8 cellular contexts compared by ENCODE assay signal in genomic region chr1:236524892-236525179, GRCh38. TPM values are rescaled to one million over a fixed set of nuclear protein-coding genes. Genes with fewer than 3 reads are reported as not detected.
DNase-seq lines count a peak whose midpoint lies in the region; ATAC-seq and TF ChIP-seq lines count a peak whose summit lies in the region.

No MANE protein-coding gene starts in this region.

- peak overlapping the region; percentile 97 for H3K27ac Mint-ChIP-seq in activated naive CD4-positive, alpha-beta T cell treated with anti-CD3 and anti-CD28 coated beads for 36 hours
- H3K27ac Mint-ChIP-seq in T-cell, result peak overlapping the region; percentile 98 to 99

- H3K4me1 ChIP-seq in right cardiac atrium (ENCODE audit: control insufficient read depth, insufficient read depth, low read length) (no peaks in the 10 kb centered on the region), stomach (peaks cover 4 to 30% (median 18%) of the 10 kb centered on the region in 4 donors)

- POLR2A ChIA-PET in T-cell (lab: Charles Lee), result no interaction called here

- ATAC-seq in T-cell (replicated peaks in 1 of 4) (no peak), right cardiac atrium (no peak), HG03139 (IDR thresholded peaks at IDR 0.05; ENCODE audit: unreplicated experiment) (no peak)

- peaks cover 12 to 33% (median 26%) of the 10 kb centered on the region in 4 donors for H3K36me3 ChIP-seq in stomach

- H3K27ac ChIP-seq in right cardiac atrium (ENCODE audit: low read length), result no peak overlapping the region
- peak overlapping the region in 4 of 5 donors; percentile 91 to 93 (median 92) for H3K27ac ChIP-seq in stomach

- H3K4me3 Mint-ChIP-seq in activated naive CD4-positive, alpha-beta T cell treated with anti-CD3 and anti-CD28 coated beads for 36 hours, result peak overlapping the region; percentile 96
- H3K4me3 Mint-ChIP-seq in T-cell, result peak overlapping the region; percentile 97 to 98 (median 98)

- H3K9me3 ChIP-seq in right cardiac atrium (ENCODE audit: control insufficient read depth, low read length), result no peaks in the 10 kb centered on the region
- H3K9me3 ChIP-seq in stomach, result no peaks in the 10 kb centered on the region

- H3K9me3 Mint-ChIP-seq in activated naive CD4-positive, alpha-beta T cell treated with anti-CD3 and anti-CD28 coated beads for 36 hours, result no peaks in the 10 kb centered on the region
- no peaks in the 10 kb centered on the region for H3K9me3 Mint-ChIP-seq in T-cell

- peak overlapping the region; percentile 71 for H3K4me3 ChIP-seq in right cardiac atrium (ENCODE audit: low read length)
- peak overlapping the region; percentile 68 to 99 (median 84) for H3K4me3 ChIP-seq in stomach

- WGBS in right cardiac atrium, result 7% methylated on average over 3 of the region's 3 CpGs
- 4 to 13% (median 7%) methylated on average over 3 of the region's 3 CpGs for WGBS in stomach, 5 donors

- intact Hi-C loops in activated naive CD4-positive, alpha-beta T cell treated with anti-CD3 and anti-CD28 coated beads for 36 hours (cut with micrococcal nuclease), result loop anchor here (1.0 to 10.0 kb wide), 6 partner anchors 9 to 1363 kb away; partner anchors contain the start of genes HEATR1, LYST, MTR and RBM34
- intact Hi-C loops in right cardiac atrium (cut with DNase I) (no loop called here), stomach (cut with DNase I; ENCODE audit: low total_unique reads) (no loop called here)

- no peak for DNase-seq in activated naive CD4-positive, alpha-beta T cell treated with anti-CD3 and anti-CD28 coated beads for 36 hours
- DNase-seq in activated naive CD4-positive, alpha-beta T cell (lab: John Stamatoyannopoulos, UW), result no peak
- DNase-seq in T-cell (no peak), right cardiac atrium (no peak), stomach (no peak), NCI-H446 (lab: John Stamatoyannopoulos, UW) (no peak)
- no peak for DNase-seq in activated CD4-positive, CD25-positive, alpha-beta regulatory T cell treated with anti-CD3 and anti-CD28 coated beads, Interleukin-2, amount 50 U/mL, for 72 hours

- TF ChIP-seq CTCF in stomach (IDR thresholded peaks at IDR 0.05), result no peak

- no peaks in the 10 kb centered on the region for H3K27me3 Mint-ChIP-seq in activated naive CD4-positive, alpha-beta T cell treated with anti-CD3 and anti-CD28 coated beads for 36 hours (ENCODE audit: low read depth)
- no peaks in the 10 kb centered on the region for H3K27me3 Mint-ChIP-seq in T-cell

- TF ChIP-seq EP300 in stomach (IDR thresholded peaks at IDR 0.05), result no peak

- no peaks in the 10 kb centered on the region for H3K27me3 ChIP-seq in right cardiac atrium (ENCODE audit: control insufficient read depth, insufficient read depth)
- H3K27me3 ChIP-seq in stomach, result no peaks in the 10 kb centered on the region

- no peak for TF ChIP-seq POLR2A in stomach (IDR thresholded peaks at IDR 0.05)

- peaks cover 13% of the 10 kb centered on the region for H3K4me1 Mint-ChIP-seq in activated naive CD4-positive, alpha-beta T cell treated with anti-CD3 and anti-CD28 coated beads for 36 hours (ENCODE audit: low read depth)
- peaks cover 37 to 46% (median 42%) of the 10 kb centered on the region in 3 donors for H3K4me1 Mint-ChIP-seq in T-cell

- H3K36me3 Mint-ChIP-seq in activated naive CD4-positive, alpha-beta T cell treated with anti-CD3 and anti-CD28 coated beads for 36 hours (ENCODE audit: low read depth), result peaks cover 20% of the 10 kb centered on the region
- peaks cover 22% of the 10 kb centered on the region for H3K36me3 Mint-ChIP-seq in T-cell

- CTCF ChIA-PET in activated naive CD4-positive, alpha-beta T cell treated with anti-CD3 and anti-CD28 coated beads for 36 hours (lab: Charles Lee), result interaction anchor here (0.8 to 1.1 kb wide), 2 partner anchors 9 to 11 kb away, joined by 3 to 5 read pairs; no protein-coding TSS in a partner anchor
- CTCF ChIA-PET in T-cell (lab: Charles Lee), result interaction anchor here in 1 of 2 donors (0.8 kb wide), 1 partner anchor 23 kb away, joined by 3 read pairs; no protein-coding TSS in a partner anchor

RNA-seq across cellular contexts. Expression of gene LGALS8, which starts 1.1 kb away (rescaled TPM):
- 10 to 100 TPM; 78.6 to 89.4 TPM for total RNA-seq in activated naive CD4-positive, alpha-beta T cell treated with anti-CD3 and anti-CD28 coated beads for 36 hours
- 100 to 1,000 TPM; 106 to 147 (median 124) TPM for total RNA-seq in T-cell
- 10 to 100 TPM; 61.0 to 67.5 (median 62.9) TPM for total RNA-seq in right cardiac atrium
- 40.1 TPM for polyA plus RNA-seq in right cardiac atrium
- 100 to 1,000 TPM in 3 of 5 donors, 10 to 100 TPM in 2; 32.7 to 142 (median 104) TPM for total RNA-seq in stomach
- 10 to 100 TPM; 17.9 to 23.7 (median 18.7) TPM for polyA plus RNA-seq in stomach
